8 cellular contexts compared by ENCODE assay signal in genomic region chr7:44240983-44241510, GRCh38. TPM values are rescaled to one million over a fixed set of nuclear protein-coding genes. Genes with fewer than 3 reads are reported as not detected.
DNase-seq lines count a peak whose midpoint lies in the region; ATAC-seq and TF ChIP-seq lines count a peak whose summit lies in the region.

No MANE protein-coding gene starts in this region.

- ATAC-seq in GM19452 (IDR thresholded peaks at IDR 0.05; ENCODE audit: unreplicated experiment) = peak; percentile 88

- TF ChIP-seq CTCF in neural crest cell (conservative IDR thresholded peaks at IDR 0.05) = peak; percentile 78

- H3K4me3 Mint-ChIP-seq in neural crest cell = no peak overlapping the region

- peak; percentile 76 for DNase-seq in CD1c-positive myeloid dendritic cell (ENCODE audit: extremely low spot score)
- peak; percentile 93 to 95 for DNase-seq in Kasumi-1 (lab: John Stamatoyannopoulos, UW)
- DNase-seq in RPMI8226 = peak; percentile 86
- peak; percentile 25 for DNase-seq in activated T-helper 1 cell treated with Interleukin-2 at 50 U/mL for 16 hours (ENCODE audit: low read depth)
- peak; percentile 80 for DNase-seq in fibroblast of peridontal ligament (ENCODE audit: extremely low read depth)
- peak; percentile 66 for DNase-seq in neural crest cell (ENCODE audit: low read depth, low spot score)
- DNase-seq in stromal cell of bone marrow (ENCODE audit: low read depth) = peak; percentile 57

- H3K27ac Mint-ChIP-seq in neural crest cell (ENCODE audit: unreplicated experiment) = peak overlapping the region; percentile 75

- H3K4me1 Mint-ChIP-seq in neural crest cell = peaks cover 10% of the 10 kb centered on the region

- H3K36me3 Mint-ChIP-seq in neural crest cell (ENCODE audit: low read depth) = no peaks in the 10 kb centered on the region

- H3K9me3 Mint-ChIP-seq in neural crest cell = no peaks in the 10 kb centered on the region

- no peaks in the 10 kb centered on the region for H3K27me3 Mint-ChIP-seq in neural crest cell (ENCODE audit: low read depth)

RNA-seq across cellular contexts. Expression of gene YKT6, which starts 40.3 kb away (rescaled TPM):
- total RNA-seq in neural crest cell = 95.9 and 97.4 TPM in 2 replicates

RNA-seq across cellular contexts. Expression of gene GCK, which starts 51.8 kb away (rescaled TPM):
- 0.42 and 0.52 TPM in 2 replicates for total RNA-seq in neural crest cell

Comparison
In these comparisons a context has a peak if more than half of its experiments do, and no peak if none do; other contexts are left out.
1. Peak in every context shown above with its lines: DNase-seq and ATAC-seq.
2. DNase-seq: peak in every context shown above with its lines; median percentile 94 in Kasumi-1; 86 in RPMI8226; 80 in fibroblast of peridontal ligament; 76 in CD1c-positive myeloid dendritic cell; 66 in neural crest cell; 57 in stromal cell of bone marrow; 25 in activated T-helper 1 cell treated with Interleukin-2 at 50 U/mL for 16 hours.